ENCODE assay signal across 9 cellular contexts in the genomic region with DNA sequence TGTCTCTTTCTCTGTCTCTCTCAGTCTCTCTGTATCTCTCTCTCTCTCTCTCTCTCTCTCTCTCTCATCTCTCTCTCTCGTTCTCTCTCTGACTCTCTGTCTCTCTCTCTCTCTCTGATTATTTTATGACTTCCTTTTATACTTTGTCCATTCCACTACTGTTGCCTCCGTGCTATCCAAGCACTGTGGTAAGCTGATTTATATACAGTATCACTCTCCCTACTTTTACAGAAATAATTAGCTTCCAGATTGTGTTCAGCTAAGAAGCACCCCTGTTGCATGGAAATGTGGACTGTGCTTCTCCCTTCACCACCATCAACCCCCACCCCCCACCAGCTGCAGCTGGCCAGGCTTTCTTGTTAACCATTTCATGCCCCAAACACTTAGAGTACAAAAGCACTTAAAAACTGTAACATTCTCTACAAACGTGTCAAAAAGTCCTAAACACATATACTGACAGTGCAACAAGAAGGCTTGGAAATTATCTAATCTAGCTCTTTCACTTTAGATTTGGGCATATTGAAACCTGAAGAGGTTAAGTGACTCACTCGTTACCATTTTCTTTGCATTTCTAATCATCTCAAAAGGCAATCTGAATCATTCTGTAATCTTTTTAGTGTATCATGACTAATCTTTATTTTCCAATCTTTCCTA. TPM values are rescaled to one million over a fixed set of nuclear protein-coding genes. Genes with fewer than 3 reads are reported as not detected.
DNase-seq lines count a peak whose midpoint lies in the region; ATAC-seq, FAIRE-seq and TF ChIP-seq lines count a peak whose summit lies in the region.
"Had no signal": no experiment of that assay in that cellular context is flagged by ENCODE, and none has a peak within 500 bp of the region (broad histone marks: within the 10 kb centered on the region; RNA-seq: fewer than 3 reads in every experiment).

No MANE protein-coding gene starts in this region.

- no peaks in the 10 kb centered on the region for H3K9me3 ChIP-seq in trophoblast cell (ENCODE audit: insufficient read depth, low read depth, low read length)

- peak overlapping the region; percentile 43 for H4K12ac ChIP-seq in trophoblast cell (ENCODE audit: low read depth, low read length)

- H3K27me3 Mint-ChIP-seq in HFFc6 (ENCODE audit: insufficient read depth): no peaks in the 10 kb centered on the region
- H3K27me3 Mint-ChIP-seq in naive thymus-derived CD8-positive, alpha-beta T cell: peaks cover 8 to 42% (median 20%) of the 10 kb centered on the region in 5 donors

- POLR2A ChIA-PET in naive thymus-derived CD8-positive, alpha-beta T cell (lab: Charles Lee): no interaction called here

- H3K9me3 Mint-ChIP-seq in HFFc6: no peaks in the 10 kb centered on the region
- H3K9me3 Mint-ChIP-seq in activated naive CD4-positive, alpha-beta T cell treated with anti-CD3 and anti-CD28 coated beads, Interleukin-2, amount 50 U/mL, for 72 hours: no peaks in the 10 kb centered on the region
- no peaks in the 10 kb centered on the region for H3K9me3 Mint-ChIP-seq in naive thymus-derived CD8-positive, alpha-beta T cell
- H3K9me3 Mint-ChIP-seq: memory B cell had no signal

- H3K36me3 Mint-ChIP-seq in HFFc6 (ENCODE audit: low read depth): no peaks in the 10 kb centered on the region
- no peaks in the 10 kb centered on the region for H3K36me3 Mint-ChIP-seq in activated naive CD4-positive, alpha-beta T cell treated with anti-CD3 and anti-CD28 coated beads, Interleukin-2, amount 50 U/mL, for 72 hours
- no peaks in the 10 kb centered on the region for H3K36me3 Mint-ChIP-seq in naive thymus-derived CD8-positive, alpha-beta T cell
- H3K36me3 Mint-ChIP-seq: memory B cell had no signal

- H3K27ac ChIP-seq in trophoblast cell (ENCODE audit: low read depth, low read length): no peak overlapping the region

- no peak overlapping the region for H2BK120ac ChIP-seq in trophoblast cell (ENCODE audit: insufficient read depth, low read length, poor library complexity)

- peak overlapping the region; percentile 66 for H3K4me3 Mint-ChIP-seq in HFFc6
- no peak overlapping the region for H3K4me3 Mint-ChIP-seq in naive thymus-derived CD8-positive, alpha-beta T cell
- H3K4me3 Mint-ChIP-seq: memory B cell had no signal

- H3K36me3 ChIP-seq in trophoblast cell (ENCODE audit: control insufficient read depth in 1 of 2, insufficient read depth in 2 of 2, low read length in 2 of 2): no peaks in the 10 kb centered on the region

- H3K27ac Mint-ChIP-seq in HFFc6: peak overlapping the region; percentile 32
- peak overlapping the region; percentile 31 to 96 for H3K27ac Mint-ChIP-seq in activated naive CD4-positive, alpha-beta T cell treated with anti-CD3 and anti-CD28 coated beads, Interleukin-2, amount 50 U/mL, for 72 hours
- no peak overlapping the region for H3K27ac Mint-ChIP-seq in naive thymus-derived CD8-positive, alpha-beta T cell
- H3K27ac Mint-ChIP-seq: memory B cell had no signal

- ATAC-seq in activated naive CD4-positive, alpha-beta T cell treated with anti-CD3 and anti-CD28 coated beads, Interleukin-2, amount 50 U/mL, for 72 hours: peak; percentile 89 to 96
- no peak for ATAC-seq in naive thymus-derived CD8-positive, alpha-beta T cell

- no peak overlapping the region for H2BK12ac ChIP-seq in trophoblast cell (ENCODE audit: low read length)

- H3K4me1 ChIP-seq in trophoblast cell (ENCODE audit: control insufficient read depth in 1 of 2, insufficient read depth in 2 of 2, low read length in 2 of 2): peaks cover 0 to 3% of the 10 kb centered on the region in 2 experiments

- H3K79me1 ChIP-seq in trophoblast cell (ENCODE audit: low read length): no peaks in the 10 kb centered on the region

- H3K27me3 ChIP-seq in trophoblast cell (ENCODE audit: insufficient read depth, low read length): no peaks in the 10 kb centered on the region

- H3K23ac ChIP-seq in trophoblast cell (ENCODE audit: low read length): no peak overlapping the region

- DNase-seq in NCI-H82 (lab: John Stamatoyannopoulos, UW): peak; percentile 20
- no peak for DNase-seq in NCI-H82 treated with DMSO at 0.1 percent for 48 hours (lab: John Stamatoyannopoulos, UW; ENCODE audit: unreplicated experiment)
- no peak for DNase-seq in HFFc6
- peak in 1 of 2 donors; percentile 7 for DNase-seq in activated naive CD4-positive, alpha-beta T cell treated with anti-CD3 and anti-CD28 coated beads, Interleukin-2, amount 50 U/mL, for 72 hours (ENCODE audit: low spot score in 2 of 2)
- no peak for DNase-seq in trophoblast cell
- DNase-seq in posterior vena cava (ENCODE audit: low spot score): no peak
- DNase-seq in naive thymus-derived CD8-positive, alpha-beta T cell: no peak
- no peak for DNase-seq in RCC 7860 (ENCODE audit: low spot score)

- H4K8ac ChIP-seq in trophoblast cell (ENCODE audit: low read depth, low read length): no peak overlapping the region

- H3K18ac ChIP-seq in trophoblast cell (ENCODE audit: low read length): no peak overlapping the region

- no peak for FAIRE-seq in RCC 7860 (lab: Jason Lieb, UNC)

- no peak overlapping the region for H2BK5ac ChIP-seq in trophoblast cell (ENCODE audit: low read depth, low read length, poor library complexity)

- H2AK5ac ChIP-seq in trophoblast cell (ENCODE audit: low read length): no peak overlapping the region

- H3K79me2 ChIP-seq in trophoblast cell (ENCODE audit: control insufficient read depth, insufficient read depth, low read length, poor library complexity): peaks cover 1% of the 10 kb centered on the region

- WGBS in trophoblast cell (ENCODE audit: extremely low coverage, insufficient coverage, insufficient read length): no CpG with 5 or more reads among the region's 4 CpGs

- H3K14ac ChIP-seq in trophoblast cell (ENCODE audit: low read length): no peak overlapping the region

- TF ChIP-seq CTCF in HFFc6 (IDR thresholded peaks at IDR 0.05): no peak

- H3K9ac ChIP-seq in trophoblast cell (ENCODE audit: low read length): no peak overlapping the region

- H3K4me1 Mint-ChIP-seq in HFFc6 (ENCODE audit: low read depth): peaks cover 62% of the 10 kb centered on the region
- H3K4me1 Mint-ChIP-seq in naive thymus-derived CD8-positive, alpha-beta T cell: peaks cover 0 to 5% (median 0%) of the 10 kb centered on the region in 4 donors

- no peak overlapping the region for H2AFZ ChIP-seq in trophoblast cell (ENCODE audit: insufficient read depth, low read length, poor library complexity)

- H3K4me2 ChIP-seq in trophoblast cell (ENCODE audit: low read length): no peak overlapping the region

- intact Hi-C loops in posterior vena cava (cut with DNase I): no loop called here

- no peak overlapping the region for H3K4me3 ChIP-seq in trophoblast cell (ENCODE audit: low read depth, low read length)

- H4K91ac ChIP-seq in trophoblast cell (ENCODE audit: low read depth, low read length): no peak overlapping the region

- no peak overlapping the region for H3K4ac ChIP-seq in trophoblast cell (ENCODE audit: low read depth, low read length)

RNA-seq across cellular contexts. Expression of a gene that starts 11.6 kb away (rescaled TPM):
- total RNA-seq in HFFc6 (2021; fragmentation: NEBNext Ultra II Directional; extraction: Animal tissue kit (Norgen Biotek cat#: 25700)): under 1 TPM in 2 of 6 experiments, not detected in 4; 0.18 to 0.26 TPM
- not detected for total RNA-seq in activated naive CD4-positive, alpha-beta T cell treated with anti-CD3 and anti-CD28 coated beads, Interleukin-2, amount 50 U/mL, for 72 hours
- polyA plus RNA-seq in trophoblast cell (2013): 3.7 and 4.1 TPM in 2 replicates
- total RNA-seq in posterior vena cava: 10 to 100 TPM; 11.8 to 15.1 TPM
- not detected for total RNA-seq in naive thymus-derived CD8-positive, alpha-beta T cell
- not detected for polyA plus RNA-seq in naive thymus-derived CD8-positive, alpha-beta T cell

RNA-seq across cellular contexts. Expression of a gene that starts 16.6 kb away (rescaled TPM):
- 10 to 100 TPM in 4 of 6 experiments, 1 to 10 TPM in 2; 9.7 to 13.5 (median 11.2) TPM for total RNA-seq in HFFc6 (2021; fragmentation: NEBNext Ultra II Directional; extraction: Animal tissue kit (Norgen Biotek cat#: 25700))
- 10 to 100 TPM; 11.0 to 11.5 TPM for total RNA-seq in activated naive CD4-positive, alpha-beta T cell treated with anti-CD3 and anti-CD28 coated beads, Interleukin-2, amount 50 U/mL, for 72 hours
- 22.6 TPM in 2 replicates for polyA plus RNA-seq in trophoblast cell (2013)
- 10 to 100 TPM; 10.0 to 12.8 TPM for total RNA-seq in posterior vena cava
- total RNA-seq in naive thymus-derived CD8-positive, alpha-beta T cell: 1 to 10 TPM; 2.7 to 2.9 TPM
- polyA plus RNA-seq in naive thymus-derived CD8-positive, alpha-beta T cell: 1 to 10 TPM; 1.8 to 3.7 (median 2.3) TPM

Comparison
In these comparisons a context has a peak if more than half of its experiments do, and no peak if none do; other contexts are left out.
1. H3K27ac Mint-ChIP-seq: peak in HFFc6 (single experiment) and activated naive CD4-positive, alpha-beta T cell treated with anti-CD3 and anti-CD28 coated beads, Interleukin-2, amount 50 U/mL, for 72 hours (2 of 2); none in naive thymus-derived CD8-positive, alpha-beta T cell (0 of 10).
2. ATAC-seq: peak in activated naive CD4-positive, alpha-beta T cell treated with anti-CD3 and anti-CD28 coated beads, Interleukin-2, amount 50 U/mL, for 72 hours (2 of 2); none in naive thymus-derived CD8-positive, alpha-beta T cell (0 of 2).
3. RNA of a gene that starts 11.6 kb away (total RNA-seq): 11.8 to 15.1 TPM in posterior vena cava; 0.18 to 0.26 TPM in HFFc6, not detected in activated naive CD4-positive, alpha-beta T cell treated with anti-CD3 and anti-CD28 coated beads, Interleukin-2, amount 50 U/mL, for 72 hours and not detected in naive thymus-derived CD8-positive, alpha-beta T cell; every median in the first group is over 10 times any median in the second.